13 cellular contexts compared by ENCODE assay signal in the genomic region with DNA sequence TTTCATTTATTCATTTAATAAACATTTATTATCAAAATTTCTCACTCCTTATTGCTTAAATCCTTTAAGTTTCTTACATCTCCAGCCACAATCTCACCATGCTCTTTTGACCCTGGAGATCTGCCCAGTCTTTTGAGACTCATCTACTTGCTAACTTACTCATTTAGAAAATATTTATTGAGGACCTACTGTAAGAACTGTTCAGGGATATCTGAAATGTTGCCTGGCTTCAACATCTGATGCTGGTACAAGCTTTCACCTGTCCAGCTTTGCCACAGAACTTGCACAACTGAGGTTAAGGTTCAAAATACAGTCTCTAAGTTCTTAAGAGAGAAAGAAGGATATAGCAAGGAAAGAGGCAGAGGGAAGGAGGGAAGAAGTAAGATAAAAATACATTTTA. TPM values are rescaled to one million over a fixed set of nuclear protein-coding genes. Genes with fewer than 3 reads are reported as not detected.
DNase-seq lines count a peak whose midpoint lies in the region; ATAC-seq and TF ChIP-seq lines count a peak whose summit lies in the region.
"Had no signal": no experiment of that assay in that cellular context is flagged by ENCODE, and none has a peak within 500 bp of the region (broad histone marks: within the 10 kb centered on the region; RNA-seq: fewer than 3 reads in every experiment).

No MANE protein-coding gene starts in this region.

- no peak for TF ChIP-seq RAD21 in SK-N-SH (IDR thresholded peaks at IDR 0.05; ENCODE audit: low read length)

- CTCF ChIA-PET in SK-N-SH (lab: Yijun Ruan, JAX), result no interaction called here

- H3K4me2 ChIP-seq in SK-N-SH, result peak overlapping the region; percentile 15; the same call in 1 of the 2 replicates

- no peak for DNase-seq in activated naive CD8-positive, alpha-beta T cell treated with anti-CD3 and anti-CD28 coated beads for 36 hours
- DNase-seq in SK-N-SH (no peak), foreskin keratinocyte (peak; percentile 24 to 52), RPMI8226 (no peak), T1000 (lab: John Stamatoyannopoulos, UW) (no peak), SK-N-DZ (ENCODE audit: low spot score) (no peak)
- DNase-seq: DND-41, endodermal cell had no signal

- H3K9me3 Mint-ChIP-seq in activated naive CD8-positive, alpha-beta T cell (ENCODE audit: low read depth), result no peaks in the 10 kb centered on the region
- no peaks in the 10 kb centered on the region for H3K9me3 Mint-ChIP-seq in activated naive CD8-positive, alpha-beta T cell treated with anti-CD3 and anti-CD28 coated beads for 36 hours
- H3K9me3 Mint-ChIP-seq: activated T-helper 2 cell treated with anti-CD3 and anti-CD28 coated beads, Interferon-gamma antibody, Interleukin-2, Interleukin-4, amounts not matched to agents 10 μg/mL and 5 μg/mL and 100 μg/mL, durations not matched to agents 14 hours and 24 hours and 36 hours; endodermal cell had no signal

- H3K27me3 ChIP-seq in SK-N-SH (ENCODE audit: insufficient read depth) (no peaks in the 10 kb centered on the region), foreskin keratinocyte (no peaks in the 10 kb centered on the region)
- H3K27me3 ChIP-seq: tibial nerve had no signal

- no peaks in the 10 kb centered on the region for H3K9me3 ChIP-seq in SK-N-SH
- H3K9me3 ChIP-seq: tibial nerve had no signal

- H2AFZ ChIP-seq in SK-N-SH (ENCODE audit: low read depth), result no peak overlapping the region

- no peaks in the 10 kb centered on the region for H3K9me2 ChIP-seq in SK-N-SH

- H3K4me1 Mint-ChIP-seq in activated naive CD8-positive, alpha-beta T cell (ENCODE audit: low read depth), result peaks cover 30% of the 10 kb centered on the region
- H3K4me1 Mint-ChIP-seq in activated naive CD8-positive, alpha-beta T cell treated with anti-CD3 and anti-CD28 coated beads for 36 hours, result peaks cover 16% of the 10 kb centered on the region
- H3K4me1 Mint-ChIP-seq: brain had no signal

- TF ChIP-seq CTCF in SK-N-SH (IDR thresholded peaks at IDR 0.05), result no peak
- no peak for TF ChIP-seq CTCF in foreskin keratinocyte (conservative IDR thresholded peaks at IDR 0.05)

- no peak overlapping the region for H3K4me3 Mint-ChIP-seq in activated naive CD8-positive, alpha-beta T cell
- no peak overlapping the region for H3K4me3 Mint-ChIP-seq in activated naive CD8-positive, alpha-beta T cell treated with anti-CD3 and anti-CD28 coated beads for 36 hours
- H3K4me3 Mint-ChIP-seq: brain, endodermal cell had no signal

- H3K36me3 ChIP-seq in SK-N-SH (replicated peaks in 1 of 2; ENCODE audit: control insufficient read depth in 1 of 2, insufficient read depth in 2 of 2, low read length in 1 of 2), result peaks cover 35 to 36% of the 10 kb centered on the region in 2 experiments

- peaks cover 8% of the 10 kb centered on the region for H3K36me3 Mint-ChIP-seq in activated naive CD8-positive, alpha-beta T cell
- peaks cover 14% of the 10 kb centered on the region for H3K36me3 Mint-ChIP-seq in activated naive CD8-positive, alpha-beta T cell treated with anti-CD3 and anti-CD28 coated beads for 36 hours

- H3K4me1 ChIP-seq in SK-N-SH (ENCODE audit: control insufficient read depth in 1 of 2, insufficient read depth in 2 of 2, low read depth in 1 of 2, low read length in 1 of 2) (peaks cover 0 to 23% of the 10 kb centered on the region in 2 experiments; a peak in 2 of 4 replicates), foreskin keratinocyte (peaks cover 7% of the 10 kb centered on the region)

- POLR2A ChIA-PET in SK-N-SH (lab: Yijun Ruan, JAX), result no interaction called here

- H3F3A ChIP-seq in SK-N-SH (replicated peaks; ENCODE audit: insufficient read depth), result peaks cover 18% of the 10 kb centered on the region

- TF ChIP-seq EP300 in SK-N-SH (IDR thresholded peaks at IDR 0.05; ENCODE audit: borderline replicate concordance in 1 of 2, low read depth in 1 of 2, low read length in 1 of 2), result no peak

- H3K27ac Mint-ChIP-seq in activated naive CD8-positive, alpha-beta T cell, result peak overlapping the region; percentile 68
- H3K27ac Mint-ChIP-seq in activated naive CD8-positive, alpha-beta T cell treated with anti-CD3 and anti-CD28 coated beads for 36 hours, result no peak overlapping the region
- H3K27ac Mint-ChIP-seq: activated T-helper 2 cell treated with anti-CD3 and anti-CD28 coated beads, Interferon-gamma antibody, Interleukin-2, Interleukin-4, amounts not matched to agents 10 μg/mL and 5 μg/mL and 100 μg/mL, durations not matched to agents 14 hours and 24 hours and 36 hours; brain; endodermal cell had no signal

- H3K27ac ChIP-seq in SK-N-SH (ENCODE audit: low read depth in 2 of 2, low read length in 1 of 2) (peak overlapping the region in 1 of 2 experiments; percentile 21; a peak in 1 of 4 replicates), foreskin keratinocyte (no peak overlapping the region)
- H3K27ac ChIP-seq: tibial nerve had no signal

- no peak overlapping the region for H3K9ac ChIP-seq in SK-N-SH

- no peaks in the 10 kb centered on the region; the same call in 1 of the 2 replicates for H3K79me2 ChIP-seq in SK-N-SH (ENCODE audit: insufficient read depth)

- no peaks in the 10 kb centered on the region for H3K27me3 Mint-ChIP-seq in activated naive CD8-positive, alpha-beta T cell
- H3K27me3 Mint-ChIP-seq in activated naive CD8-positive, alpha-beta T cell treated with anti-CD3 and anti-CD28 coated beads for 36 hours, result no peaks in the 10 kb centered on the region
- H3K27me3 Mint-ChIP-seq: brain had no signal

- no peak overlapping the region for H3K4me3 ChIP-seq in SK-N-SH (ENCODE audit: low read depth in 2 of 2, low read length in 1 of 2)
- H3K4me3 ChIP-seq: tibial nerve had no signal

- ATAC-seq in foreskin keratinocyte (no peak), HG02885 (IDR thresholded peaks at IDR 0.05; ENCODE audit: poor library complexity, unreplicated experiment) (no peak)

- H4K20me1 ChIP-seq in SK-N-SH (ENCODE audit: insufficient read depth), result no peaks in the 10 kb centered on the region

TF ChIP-seq in SK-N-SH, 30 proteins besides CTCF, POLR2A, EP300 and RAD21:
- TF ChIP-seq ELF1 (IDR thresholded peaks at IDR 0.05), result no peak
- TF ChIP-seq FOXJ3 (CRISPR knock-in tag; IDR thresholded peaks at IDR 0.05), result no peak
- TF ChIP-seq, protein P1, sequence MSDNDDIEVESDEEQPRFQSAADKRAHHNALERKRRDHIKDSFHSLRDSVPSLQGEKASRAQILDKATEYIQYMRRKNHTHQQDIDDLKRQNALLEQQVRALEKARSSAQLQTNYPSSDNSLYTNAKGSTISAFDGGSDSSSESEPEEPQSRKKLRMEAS (IDR thresholded peaks at IDR 0.05; ENCODE audit: low read depth), result no peak
- TF ChIP-seq JUND (IDR thresholded peaks at IDR 0.05), result peak; percentile 13; the same call in 1 of the 2 replicates
- TF ChIP-seq EZH2phosphoT487 (IDR thresholded peaks at IDR 0.05; ENCODE audit: borderline replicate concordance, low read depth), result no peak
- TF ChIP-seq, protein P2, sequence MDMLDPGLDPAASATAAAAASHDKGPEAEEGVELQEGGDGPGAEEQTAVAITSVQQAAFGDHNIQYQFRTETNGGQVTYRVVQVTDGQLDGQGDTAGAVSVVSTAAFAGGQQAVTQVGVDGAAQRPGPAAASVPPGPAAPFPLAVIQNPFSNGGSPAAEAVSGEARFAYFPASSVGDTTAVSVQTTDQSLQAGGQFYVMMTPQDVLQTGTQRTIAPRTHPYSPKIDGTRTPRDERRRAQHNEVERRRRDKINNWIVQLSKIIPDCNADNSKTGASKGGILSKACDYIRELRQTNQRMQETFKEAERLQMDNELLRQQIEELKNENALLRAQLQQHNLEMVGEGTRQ (IDR thresholded peaks at IDR 0.05; ENCODE audit: borderline replicate concordance, low read depth, low read length), result no peak
- TF ChIP-seq NRF1 (IDR thresholded peaks at IDR 0.05; ENCODE audit: low read depth, low read length), result no peak
- 0 out of 2 replicates have a peak, but pooled peaks have one; percentile 15 for TF ChIP-seq RXRA (IDR thresholded peaks at IDR 0.05; ENCODE audit: borderline replicate concordance, low read depth)

RNA-seq across cellular contexts. Expression of a gene that starts 17.5 kb away (rescaled TPM):
- total RNA-seq in activated naive CD8-positive, alpha-beta T cell treated with anti-CD3 and anti-CD28 coated beads for 36 hours, result 1 to 10 TPM; 7.0 to 7.1 TPM
- polyA plus RNA-seq in SK-N-SH (2012; rRNA removed), result 5.0 and 5.8 TPM in 2 replicates
- 7.4 and 8.5 TPM in 2 replicates for polyA plus RNA-seq in SK-N-SH (2012; cell fraction: cytosol; rRNA removed)
- 2.6 and 4.7 TPM in 2 replicates for polyA plus RNA-seq in SK-N-SH (2012; cell fraction: nucleus; rRNA removed)
- total RNA-seq in foreskin keratinocyte, result 9.4 and 9.7 TPM in 2 replicates
- 3.4 and 3.7 TPM in 2 replicates for polyA plus RNA-seq in foreskin keratinocyte
- polyA plus RNA-seq in SK-N-DZ (2014; cell fraction: cytosol; rRNA removed), result 14.1 and 18.1 TPM in 2 replicates
- polyA plus RNA-seq in SK-N-DZ (2014; cell fraction: nucleus; rRNA removed), result 6.2 and 15.4 TPM in 2 replicates

Comparison
In these comparisons a context has a peak if more than half of its experiments do, and no peak if none do; other contexts are left out.
1. DNase-seq: peak in foreskin keratinocyte (2 of 2); none in activated naive CD8-positive, alpha-beta T cell treated with anti-CD3 and anti-CD28 coated beads for 36 hours (single experiment), SK-N-SH (single experiment), RPMI8226 (single experiment), T1000 (single experiment) and SK-N-DZ (single experiment).